In the genomic region with DNA sequence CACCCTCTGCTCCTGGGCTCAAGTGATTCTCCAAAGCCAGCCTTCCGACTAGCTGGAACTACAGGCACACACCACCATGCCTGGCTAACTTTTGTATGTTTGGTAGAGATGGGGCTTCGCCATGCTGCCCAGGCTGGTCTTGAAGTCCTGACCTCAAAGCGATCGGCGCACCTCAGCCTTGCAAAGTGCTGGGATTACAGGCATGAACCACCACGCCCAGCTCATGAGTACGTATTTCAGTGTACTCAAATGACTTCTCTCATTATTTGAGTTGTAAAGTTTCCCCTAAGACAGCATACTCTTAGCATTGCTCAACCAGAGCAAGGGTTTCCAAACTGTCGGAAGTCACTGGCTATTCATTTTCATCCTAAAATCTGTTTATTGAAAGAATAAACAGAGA, we compare ENCODE assay signal across 20 cellular contexts.
"Had no signal": no experiment of that assay in that cellular context is flagged by ENCODE, and none has a peak within 500 bp of the region (broad histone marks: within the 10 kb centered on the region; RNA-seq: fewer than 3 reads in every experiment).

No MANE protein-coding gene starts in this region.

- H3K9me3 ChIP-seq: esophagus muscularis mucosa, gastroesophageal sphincter, left ventricle myocardium inferior, prostate gland, tibial nerve had no signal

- H3K27ac ChIP-seq: dorsolateral prefrontal cortex, esophagus muscularis mucosa, gastroesophageal sphincter, left ventricle myocardium inferior, parathyroid adenoma, prostate gland, tibial nerve had no signal

- H3K27ac Mint-ChIP-seq: naive thymus-derived CD4-positive, alpha-beta T cell; nephron progenitor cell had no signal

- H3K4me1 ChIP-seq: parathyroid adenoma, prostate gland had no signal

- ATAC-seq: gastroesophageal sphincter; naive thymus-derived CD4-positive, alpha-beta T cell; sciatic nerve had no signal

- H3K27me3 Mint-ChIP-seq: naive thymus-derived CD4-positive, alpha-beta T cell had no signal

- H3K27me3 ChIP-seq: dorsolateral prefrontal cortex, esophagus muscularis mucosa, gastroesophageal sphincter, tibial nerve had no signal

- H3K4me3 ChIP-seq: dorsolateral prefrontal cortex, esophagus muscularis mucosa, gastroesophageal sphincter, left ventricle myocardium inferior, prostate gland, tibial nerve had no signal

- H3K36me3 ChIP-seq: prostate gland had no signal

- H3K4me3 Mint-ChIP-seq: naive thymus-derived CD4-positive, alpha-beta T cell; nephron progenitor cell had no signal

- DNase-seq: central memory CD4-positive, alpha-beta T cell; cortex of kidney; dorsolateral prefrontal cortex; effector CD8-positive, alpha-beta T cell; foreskin fibroblast; glutamatergic neuron; islet precursor cell; left ventricle myocardium inferior; mesendoderm; naive thymus-derived CD4-positive, alpha-beta T cell; nephron progenitor cell; small intestine; stimulated activated CD4-positive, alpha-beta T cell treated with anti-CD3 and anti-CD28 coated beads, Interleukin-2, amount 100 ng/mL, for 48 hours; stimulated activated naive CD4-positive, alpha-beta T cell treated with Interleukin-2 at 50 U/mL for 16 hours had no signal
